11 cellular contexts compared by ENCODE assay signal in genomic region chr7:1912472-1913289, GRCh38.
DNase-seq lines count a peak whose midpoint lies in the region; TF ChIP-seq lines count a peak whose summit lies in the region.
"Had no signal": no experiment of that assay in that cellular context is flagged by ENCODE, and none has a peak within 500 bp of the region (broad histone marks: within the 10 kb centered on the region; RNA-seq: fewer than 3 reads in every experiment).

No MANE protein-coding gene starts in this region.

- H3K9me3 Mint-ChIP-seq in neural crest cell, result no peaks in the 10 kb centered on the region
- H3K9me3 Mint-ChIP-seq: T-helper 1 cell treated with Interleukin-12 subunit alpha and Interleukin-12 subunit beta and Interleukin-4 antibody, amounts not matched to agents 30 μg/mL and 1 μg/mL, for 36 hours had no signal

- no peaks in the 10 kb centered on the region for H3K36me3 Mint-ChIP-seq in neural crest cell (ENCODE audit: low read depth)

- TF ChIP-seq POLR2A in esophagus muscularis mucosa (IDR thresholded peaks at IDR 0.05; ENCODE audit: low read depth), result no peak

- H3K79me2 ChIP-seq in fibroblast of lung (ENCODE audit: control insufficient read depth, insufficient read depth, low read length), result no peaks in the 10 kb centered on the region
- no peaks in the 10 kb centered on the region for H3K79me2 ChIP-seq in MM.1S (ENCODE audit: low read length)

- H3K27me3 Mint-ChIP-seq in neural crest cell (ENCODE audit: low read depth), result no peaks in the 10 kb centered on the region

- H2AFZ ChIP-seq in fibroblast of lung (ENCODE audit: low read length) (peak overlapping the region; percentile 41), MM.1S (ENCODE audit: low read length) (no peak overlapping the region)

- TF ChIP-seq CTCF in AG09319 (IDR thresholded peaks at IDR 0.05; ENCODE audit: low read depth, low read length) (peak; percentile 10; the same call in 1 of the 2 replicates), fibroblast of lung (conservative IDR thresholded peaks at IDR 0.05 in 1 of 2, IDR thresholded peaks at IDR 0.05 in 1 of 2; ENCODE audit: low read depth in 1 of 2, low read length in 2 of 2) (peak; percentile 42 to 48), neural crest cell (conservative IDR thresholded peaks at IDR 0.05) (no peak), MM.1S (IDR thresholded peaks at IDR 0.05; ENCODE audit: low read length) (no peak), esophagus muscularis mucosa (IDR thresholded peaks at IDR 0.05) (peak in 1 of 3 experiments; percentile 15)

- no peak overlapping the region for H3K4me3 Mint-ChIP-seq in neural crest cell
- H3K4me3 Mint-ChIP-seq: T-helper 1 cell treated with Interleukin-12 subunit alpha and Interleukin-12 subunit beta and Interleukin-4 antibody, amounts not matched to agents 30 μg/mL and 1 μg/mL, for 36 hours had no signal

- H3K27ac ChIP-seq in fibroblast of lung (ENCODE audit: insufficient read depth, low read length), result peak overlapping the region; percentile 43
- no peak overlapping the region for H3K27ac ChIP-seq in MM.1S (ENCODE audit: low read length)
- no peak overlapping the region for H3K27ac ChIP-seq in esophagus muscularis mucosa (replicated peaks in 1 of 4)
- H3K27ac ChIP-seq: neutrophil had no signal

- H3K36me3 ChIP-seq in fibroblast of lung (ENCODE audit: control insufficient read depth, insufficient read depth, low read length) (no peaks in the 10 kb centered on the region), MM.1S (replicated peaks; ENCODE audit: insufficient read depth, low read length) (no peaks in the 10 kb centered on the region), esophagus muscularis mucosa (peaks cover 0 to 9% (median 0%) of the 10 kb centered on the region in 4 donors)
- H3K36me3 ChIP-seq: neutrophil had no signal

- H3K27ac Mint-ChIP-seq in neural crest cell (ENCODE audit: unreplicated experiment), result peak overlapping the region; percentile 29
- H3K27ac Mint-ChIP-seq: T-helper 1 cell treated with Interleukin-12 subunit alpha and Interleukin-12 subunit beta and Interleukin-4 antibody, amounts not matched to agents 30 μg/mL and 1 μg/mL, for 36 hours had no signal

- H3K27me3 ChIP-seq in fibroblast of lung (ENCODE audit: control insufficient read depth, insufficient read depth, low read length) (no peaks in the 10 kb centered on the region), MM.1S (replicated peaks; ENCODE audit: insufficient read depth, low read length) (no peaks in the 10 kb centered on the region), esophagus muscularis mucosa (no peaks in the 10 kb centered on the region)
- H3K27me3 ChIP-seq: neutrophil had no signal

- H3K4me2 ChIP-seq in fibroblast of lung (ENCODE audit: extremely low read depth, insufficient read depth, low read length), result peak overlapping the region; percentile 78
- no peak overlapping the region for H3K4me2 ChIP-seq in MM.1S (ENCODE audit: low read depth, low read length)

- no peak overlapping the region for H3K4me3 ChIP-seq in fibroblast of lung (replicated peaks in 1 of 4; ENCODE audit: control extremely low read depth in 1 of 4, insufficient read depth in 1 of 4, low read depth in 3 of 4, low read length in 4 of 4)
- H3K4me3 ChIP-seq in MM.1S (ENCODE audit: low read length), result no peak overlapping the region
- H3K4me3 ChIP-seq in esophagus muscularis mucosa, result no peak overlapping the region

- H3F3A ChIP-seq in MM.1S (ENCODE audit: insufficient read depth, low read length), result no peaks in the 10 kb centered on the region

- no peaks in the 10 kb centered on the region for H4K20me1 ChIP-seq in fibroblast of lung (ENCODE audit: control insufficient read depth, extremely low read depth, insufficient read depth, low read length)
- H4K20me1 ChIP-seq in MM.1S (ENCODE audit: insufficient read depth, low read length), result no peaks in the 10 kb centered on the region

- H3K4me1 Mint-ChIP-seq in neural crest cell, result peaks cover 4% of the 10 kb centered on the region

- DNase-seq in AG09319 (ENCODE audit: extremely low read depth, low read depth) (no peak), MV-4-11 (lab: John Stamatoyannopoulos, UW) (peak; percentile 27), fibroblast of lung (ENCODE audit: low read depth in 2 of 2) (peak; percentile 84 to 95), neural crest cell (ENCODE audit: low read depth, low spot score) (no peak), GDM1 (lab: John Stamatoyannopoulos, UW) (no peak), MM.1S (no peak), esophagus muscularis mucosa (ENCODE audit: extremely low spot score) (no peak), DMS153 (lab: John Stamatoyannopoulos, UW) (no peak)
- DNase-seq: activated T-cell treated with anti-CD3 and anti-CD28 coated beads for 4 hours had no signal

- 54% methylated on average over 13 of the region's 35 CpGs for WGBS in esophagus muscularis mucosa

- intact Hi-C loops in esophagus muscularis mucosa (cut with DNase I), result no loop called here

- TF ChIP-seq EP300 in esophagus muscularis mucosa (IDR thresholded peaks at IDR 0.05), result no peak

- H3K9ac ChIP-seq in fibroblast of lung (ENCODE audit: insufficient read depth, low read length) (peak overlapping the region; percentile 55), MM.1S (ENCODE audit: low read length) (no peak overlapping the region)

- H3K9me3 ChIP-seq in fibroblast of lung (ENCODE audit: control insufficient read depth, insufficient read depth, low read depth, low read length), result no peaks in the 10 kb centered on the region
- H3K9me3 ChIP-seq in MM.1S (replicated peaks; ENCODE audit: insufficient read depth, low read length), result no peaks in the 10 kb centered on the region
- H3K9me3 ChIP-seq in esophagus muscularis mucosa, result no peaks in the 10 kb centered on the region
- H3K9me3 ChIP-seq: neutrophil had no signal

- peaks cover 14% of the 10 kb centered on the region for H3K4me1 ChIP-seq in fibroblast of lung (ENCODE audit: control insufficient read depth, extremely low read depth, insufficient read depth, low read length)
- no peaks in the 10 kb centered on the region for H3K4me1 ChIP-seq in MM.1S (ENCODE audit: low read length)
- H3K4me1 ChIP-seq in esophagus muscularis mucosa, result peaks cover 13 to 29% (median 24%) of the 10 kb centered on the region in 4 donors

- H3K9me2 ChIP-seq in MM.1S (replicated peaks; ENCODE audit: insufficient read depth, low read length), result no peaks in the 10 kb centered on the region

Comparison
In these comparisons a context has a peak if more than half of its experiments do, and no peak if none do; other contexts are left out.
1. DNase-seq: peak in MV-4-11 (single experiment) and fibroblast of lung (2 of 2); none in AG09319 (single experiment), neural crest cell (single experiment), GDM1 (single experiment), MM.1S (single experiment), esophagus muscularis mucosa (single experiment) and DMS153 (single experiment).
2. CTCF ChIP-seq: peak in AG09319 (single experiment) and fibroblast of lung (2 of 2); none in neural crest cell (single experiment) and MM.1S (single experiment).